9 cellular contexts compared by ENCODE assay signal in genomic region chr5:374631-375335, GRCh38. TPM values are rescaled to one million over a fixed set of nuclear protein-coding genes. Genes with fewer than 3 reads are reported as not detected.
A peak's percentile ranks its signal among the peaks of the same experiment; 100 is the strongest.
DNase-seq lines count a peak whose midpoint lies in the region; ATAC-seq and TF ChIP-seq lines count a peak whose summit lies in the region.
"Had no signal": no experiment of that assay in that cellular context is flagged by ENCODE, and none has a peak within 500 bp of the region (broad histone marks: within the 10 kb centered on the region; RNA-seq: fewer than 3 reads in every experiment).

No MANE protein-coding gene starts in this region.

- peak overlapping the region; percentile 97 for H3K27ac ChIP-seq in HL-60 (replicated peaks)

- peaks cover 3% of the 10 kb centered on the region for H3K9me3 Mint-ChIP-seq in chondrocyte (ENCODE audit: low read depth)

- no peak overlapping the region for H3K4me3 Mint-ChIP-seq in chondrocyte (ENCODE audit: unreplicated experiment)

- no peaks in the 10 kb centered on the region for H3K27me3 Mint-ChIP-seq in chondrocyte (ENCODE audit: low read depth)

- H3K27me3 ChIP-seq in HL-60 (ENCODE audit: insufficient read depth, poor library complexity, severe bottlenecking), result no peaks in the 10 kb centered on the region

- H3K27ac Mint-ChIP-seq in chondrocyte (ENCODE audit: unreplicated experiment), result peak overlapping the region; percentile 68

- no peak overlapping the region for H3K4me3 ChIP-seq in HL-60 (replicated peaks; ENCODE audit: insufficient read depth, low read length)

- H3K4me1 Mint-ChIP-seq in chondrocyte (ENCODE audit: low read depth), result peaks cover 44% of the 10 kb centered on the region

- peaks cover 7% of the 10 kb centered on the region for H3K36me3 Mint-ChIP-seq in chondrocyte (ENCODE audit: low read depth)

- DNase-seq in ELF-1 (ENCODE audit: low read depth, low spot score) (peak; percentile 3), HL-60 (ENCODE audit: low read depth in 1 of 2, low spot score in 1 of 2) (peak in 1 of 2 experiments; percentile 0), chondrocyte (ENCODE audit: low spot score) (peak; percentile 84), posterior vena cava (ENCODE audit: low spot score) (peak; percentile 74), CD1c-positive myeloid dendritic cell (ENCODE audit: extremely low spot score) (no peak), UCSD-AML1 (lab: John Stamatoyannopoulos, UW; ENCODE audit: unreplicated experiment) (no peak)
- DNase-seq: NCI-H1436; stimulated activated CD4-positive, alpha-beta T cell treated with anti-CD3 and anti-CD28 coated beads, Interleukin-4, amount 100 ng/mL, for 1 hour had no signal

- intact Hi-C loops in posterior vena cava (cut with DNase I), result no loop called here

- ATAC-seq in esophagus mucosa, result no peak

- TF ChIP-seq CTCF in HL-60 (IDR thresholded peaks at IDR 0.05; ENCODE audit: insufficient read depth, low read length) (no peak), chondrocyte (IDR thresholded peaks at IDR 0.05) (no peak)

RNA-seq across cellular contexts. Expression of gene AHRR, which starts 53.3 kb away (rescaled TPM):
- total RNA-seq in chondrocyte, result 9.3 to 17.3 TPM (median 13.4 TPM) in 3 replicates
- total RNA-seq in posterior vena cava, result 1 to 10 TPM in 1 of 2 donors, under 1 TPM in 1; 0.69 to 2.9 TPM
- total RNA-seq in esophagus mucosa, result 1.1 TPM

Comparison
In these comparisons a context has a peak if more than half of its experiments do, and no peak if none do; other contexts are left out.
1. DNase-seq: peak in ELF-1 (single experiment), chondrocyte (single experiment) and posterior vena cava (single experiment); none in CD1c-positive myeloid dendritic cell (single experiment) and UCSD-AML1 (single experiment).